In genomic region chr19:13098291-13099072, GRCh38 we compare ENCODE assay signal across 8 cellular contexts. TPM values are rescaled to one million over a fixed set of nuclear protein-coding genes. Genes with fewer than 3 reads are reported as not detected.
DNase-seq lines count a peak whose midpoint lies in the region; ATAC-seq lines count a peak whose summit lies in the region.

No MANE protein-coding gene starts in this region.

- peak; percentile 5 for ATAC-seq in left ventricle myocardium superior
- ATAC-seq in stimulated activated memory B cell treated with anti-CD40 and anti-IgM and Interleukin-4, amounts not matched to agents 10 μg/mL and 1 μg/mL and 100 μg/mL, for 72 hours = no peak
- ATAC-seq in GM18909 (IDR thresholded peaks at IDR 0.05; ENCODE audit: poor library complexity, unreplicated experiment) = no peak

- in situ Hi-C loops in G401 (cut with HindIII; ENCODE audit: low sequenced_read_pairs) = no loop called here

- DNase-seq in activated effector memory CD4-positive, alpha-beta T cell treated with anti-CD3 and anti-CD28 coated beads, Interleukin-2, amount 50 U/mL, for 16 hours = peak; percentile 68
- DNase-seq in activated effector memory CD4-positive, alpha-beta T cell treated with Interleukin-2 at 50 U/mL for 16 hours = no peak
- no peak for DNase-seq in activated T-helper 2 cell treated with anti-CD3 and anti-CD28 coated beads, Interferon-gamma antibody, Interleukin-2, Interleukin-4, amounts not matched to agents 10 μg/mL and 5 μg/mL and 100 μg/mL, durations not matched to agents 14 hours and 24 hours and 36 hours (ENCODE audit: low spot score)
- DNase-seq in left ventricle myocardium superior (no peak), NCI-H2227 (lab: John Stamatoyannopoulos, UW; ENCODE audit: unreplicated experiment) (no peak), G401 (ENCODE audit: low spot score) (no peak)

- H3K4me1 Mint-ChIP-seq in activated T-helper 2 cell treated with anti-CD3 and anti-CD28 coated beads, Interferon-gamma antibody, Interleukin-2, Interleukin-4, amounts not matched to agents 10 μg/mL and 5 μg/mL and 100 μg/mL, durations not matched to agents 14 hours and 24 hours and 36 hours (ENCODE audit: low read depth) = peaks cover 47% of the 10 kb centered on the region
- H3K4me1 Mint-ChIP-seq in stimulated activated memory B cell treated with anti-CD40 and anti-IgM and Interleukin-4, amounts not matched to agents 10 μg/mL and 1 μg/mL and 100 μg/mL, for 72 hours = peaks cover 83% of the 10 kb centered on the region

- H3K36me3 Mint-ChIP-seq in activated T-helper 2 cell treated with anti-CD3 and anti-CD28 coated beads, Interferon-gamma antibody, Interleukin-2, Interleukin-4, amounts not matched to agents 10 μg/mL and 5 μg/mL and 100 μg/mL, durations not matched to agents 14 hours and 24 hours and 36 hours (ENCODE audit: low read depth) = peaks cover 3% of the 10 kb centered on the region
- H3K36me3 Mint-ChIP-seq in stimulated activated memory B cell treated with anti-CD40 and anti-IgM and Interleukin-4, amounts not matched to agents 10 μg/mL and 1 μg/mL and 100 μg/mL, for 72 hours = peaks cover 17% of the 10 kb centered on the region

- H3K9me3 Mint-ChIP-seq in activated T-helper 2 cell treated with anti-CD3 and anti-CD28 coated beads, Interferon-gamma antibody, Interleukin-2, Interleukin-4, amounts not matched to agents 10 μg/mL and 5 μg/mL and 100 μg/mL, durations not matched to agents 14 hours and 24 hours and 36 hours = no peaks in the 10 kb centered on the region
- no peaks in the 10 kb centered on the region for H3K9me3 Mint-ChIP-seq in stimulated activated memory B cell treated with anti-CD40 and anti-IgM and Interleukin-4, amounts not matched to agents 10 μg/mL and 1 μg/mL and 100 μg/mL, for 72 hours

- peak overlapping the region; percentile 92 for H3K27ac Mint-ChIP-seq in activated T-helper 2 cell treated with anti-CD3 and anti-CD28 coated beads, Interferon-gamma antibody, Interleukin-2, Interleukin-4, amounts not matched to agents 10 μg/mL and 5 μg/mL and 100 μg/mL, durations not matched to agents 14 hours and 24 hours and 36 hours
- peak overlapping the region; percentile 92 for H3K27ac Mint-ChIP-seq in stimulated activated memory B cell treated with anti-CD40 and anti-IgM and Interleukin-4, amounts not matched to agents 10 μg/mL and 1 μg/mL and 100 μg/mL, for 72 hours

- peak overlapping the region; percentile 84 for H3K4me3 Mint-ChIP-seq in activated T-helper 2 cell treated with anti-CD3 and anti-CD28 coated beads, Interferon-gamma antibody, Interleukin-2, Interleukin-4, amounts not matched to agents 10 μg/mL and 5 μg/mL and 100 μg/mL, durations not matched to agents 14 hours and 24 hours and 36 hours (ENCODE audit: low read depth)
- H3K4me3 Mint-ChIP-seq in stimulated activated memory B cell treated with anti-CD40 and anti-IgM and Interleukin-4, amounts not matched to agents 10 μg/mL and 1 μg/mL and 100 μg/mL, for 72 hours = peak overlapping the region; percentile 82

- H3K27me3 Mint-ChIP-seq in activated T-helper 2 cell treated with anti-CD3 and anti-CD28 coated beads, Interferon-gamma antibody, Interleukin-2, Interleukin-4, amounts not matched to agents 10 μg/mL and 5 μg/mL and 100 μg/mL, durations not matched to agents 14 hours and 24 hours and 36 hours (ENCODE audit: low read depth) = peaks cover 29% of the 10 kb centered on the region
- no peaks in the 10 kb centered on the region for H3K27me3 Mint-ChIP-seq in stimulated activated memory B cell treated with anti-CD40 and anti-IgM and Interleukin-4, amounts not matched to agents 10 μg/mL and 1 μg/mL and 100 μg/mL, for 72 hours

- intact Hi-C loops in activated T-helper 2 cell treated with anti-CD3 and anti-CD28 coated beads, Interferon-gamma antibody, Interleukin-2, Interleukin-4, amounts not matched to agents 10 μg/mL and 5 μg/mL and 100 μg/mL, durations not matched to agents 14 hours and 24 hours and 36 hours (cut with micrococcal nuclease) = loop anchor here (5.0 kb wide), 1 partner anchor 261 kb away; the partner anchor contains the start of gene MAST1
- intact Hi-C loops in left ventricle myocardium superior (cut with micrococcal nuclease) = no loop called here

RNA-seq across cellular contexts. Expression of gene LYL1, which starts 4.2 kb away (rescaled TPM):
- total RNA-seq in activated T-helper 2 cell treated with anti-CD3 and anti-CD28 coated beads, Interferon-gamma antibody, Interleukin-2, Interleukin-4, amounts not matched to agents 10 μg/mL and 5 μg/mL and 100 μg/mL, durations not matched to agents 14 hours and 24 hours and 36 hours = 5.5 and 5.6 TPM in 2 replicates
- total RNA-seq in left ventricle myocardium superior = 8.8 TPM
- total RNA-seq in G401 (2014; rRNA removed; shearing (Covaris generic)) = not detected in 2 replicates

RNA-seq across cellular contexts. Expression of gene TRMT1, which starts 18.1 kb away (rescaled TPM):
- total RNA-seq in activated T-helper 2 cell treated with anti-CD3 and anti-CD28 coated beads, Interferon-gamma antibody, Interleukin-2, Interleukin-4, amounts not matched to agents 10 μg/mL and 5 μg/mL and 100 μg/mL, durations not matched to agents 14 hours and 24 hours and 36 hours = 112 and 116 TPM in 2 replicates
- total RNA-seq in left ventricle myocardium superior = 22.4 TPM
- total RNA-seq in G401 (2014; rRNA removed; shearing (Covaris generic)) = 86.8 and 87.0 TPM in 2 replicates

RNA-seq across cellular contexts. Expression of gene NACC1, which starts 19.6 kb away (rescaled TPM):
- total RNA-seq in activated T-helper 2 cell treated with anti-CD3 and anti-CD28 coated beads, Interferon-gamma antibody, Interleukin-2, Interleukin-4, amounts not matched to agents 10 μg/mL and 5 μg/mL and 100 μg/mL, durations not matched to agents 14 hours and 24 hours and 36 hours = 117 and 132 TPM in 2 replicates
- total RNA-seq in left ventricle myocardium superior = 50.0 TPM
- total RNA-seq in G401 (2014; rRNA removed; shearing (Covaris generic)) = 53.4 and 60.5 TPM in 2 replicates

RNA-seq across cellular contexts. Expression of gene STX10, which starts 51.7 kb away (rescaled TPM):
- total RNA-seq in activated T-helper 2 cell treated with anti-CD3 and anti-CD28 coated beads, Interferon-gamma antibody, Interleukin-2, Interleukin-4, amounts not matched to agents 10 μg/mL and 5 μg/mL and 100 μg/mL, durations not matched to agents 14 hours and 24 hours and 36 hours = 68.9 and 69.1 TPM in 2 replicates
- 46.4 TPM for total RNA-seq in left ventricle myocardium superior
- 93.4 and 112 TPM in 2 replicates for total RNA-seq in G401 (2014; rRNA removed; shearing (Covaris generic))

RNA-seq across cellular contexts. Expression of gene IER2, which starts 51.7 kb away (rescaled TPM):
- total RNA-seq in activated T-helper 2 cell treated with anti-CD3 and anti-CD28 coated beads, Interferon-gamma antibody, Interleukin-2, Interleukin-4, amounts not matched to agents 10 μg/mL and 5 μg/mL and 100 μg/mL, durations not matched to agents 14 hours and 24 hours and 36 hours = 140 and 143 TPM in 2 replicates
- total RNA-seq in left ventricle myocardium superior = 19.8 TPM
- 33.3 and 40.5 TPM in 2 replicates for total RNA-seq in G401 (2014; rRNA removed; shearing (Covaris generic))
